Comparison of ENCODE assay signal across 17 cellular contexts in genomic region chr16:51666821-51667220, GRCh38.
"Had no signal": no experiment of that assay in that cellular context is flagged by ENCODE, and none has a peak within 500 bp of the region (broad histone marks: within the 10 kb centered on the region; RNA-seq: fewer than 3 reads in every experiment).

No MANE protein-coding gene starts in this region.

- H3K9me3 ChIP-seq: body of pancreas, colonic mucosa, left lung, suprapubic skin, upper lobe of left lung had no signal

- H3K27ac ChIP-seq: body of pancreas, colonic mucosa, left lung, suprapubic skin, upper lobe of left lung had no signal

- ATAC-seq: activated CD4-positive, alpha-beta T cell treated with anti-CD3 and anti-CD28 coated beads for 36 hours; activated CD8-positive, alpha-beta memory T cell treated with anti-CD3 and anti-CD28 coated beads, Interleukin-2, amount 10 ng/mL, durations not matched to agents 7 days and 5 days; body of pancreas; left lung; natural killer cell treated with Interleukin-12 subunit alpha and Interleukin-12 subunit beta and Interleukin-15 and Interleukin-18, amount 100 ng/mL, for 72 hours; right cardiac atrium; stimulated activated naive CD8-positive, alpha-beta T cell treated with anti-CD3 and anti-CD28 coated beads, Interleukin-15, Interleukin-2, amounts not matched to agents 100 U/mL and 50 U/mL, for 24 hours had no signal

- H3K36me3 ChIP-seq: colonic mucosa, left lung, suprapubic skin, upper lobe of left lung had no signal

- H3K27me3 ChIP-seq: body of pancreas, colonic mucosa, left lung, suprapubic skin, upper lobe of left lung had no signal

- DNase-seq: activated CD4-positive, alpha-beta memory T cell treated with anti-CD3 and anti-CD28 coated beads for 36 hours; activated CD4-positive, alpha-beta T cell treated with anti-CD3 and anti-CD28 coated beads for 36 hours; activated CD8-positive, alpha-beta memory T cell treated with anti-CD3 and anti-CD28 coated beads, Interleukin-2, amount 10 ng/mL, durations not matched to agents 7 days and 5 days; activated naive CD4-positive, alpha-beta T cell treated with anti-CD3 and anti-CD28 coated beads, Interleukin-2, amount 10 ng/mL, durations not matched to agents 7 days and 5 days; activated T-cell treated with anti-CD3 and anti-CD28 coated beads, Interleukin-2, amount 50 U/mL, for 1 hour; body of pancreas; central memory CD4-positive, alpha-beta T cell; colonic mucosa; left lung; nucleus accumbens; right cardiac atrium; stimulated activated naive CD8-positive, alpha-beta T cell treated with anti-CD3 and anti-CD28 coated beads, Interleukin-15, Interleukin-2, amounts not matched to agents 100 U/mL and 50 U/mL, for 24 hours; upper lobe of left lung had no signal

- H3K4me1 ChIP-seq: body of pancreas, colonic mucosa, left lung, suprapubic skin, upper lobe of left lung had no signal

- FAIRE-seq: endometrium, islet of Langerhans had no signal

- H3K4me3 ChIP-seq: body of pancreas, colonic mucosa, left lung, suprapubic skin, upper lobe of left lung had no signal
